ENCODE assay signal across 8 cellular contexts in the genomic region with DNA sequence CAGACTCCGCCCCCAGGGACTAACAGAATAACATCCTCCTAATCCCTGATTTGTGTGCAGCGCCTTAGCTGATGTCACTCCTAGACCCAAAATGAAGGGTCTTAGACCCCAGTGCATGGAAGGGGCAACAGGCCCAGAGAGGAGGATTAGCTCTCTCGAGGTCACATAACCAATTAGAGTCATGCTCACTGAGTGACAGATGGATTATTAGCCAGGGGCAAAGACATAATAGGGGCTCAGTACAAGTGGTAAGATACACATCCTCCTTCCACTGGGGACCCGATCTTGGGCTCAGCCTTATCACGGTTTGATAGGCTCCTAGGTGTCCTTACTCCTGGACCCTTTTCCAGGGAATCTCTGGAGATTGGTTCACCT. TPM values are rescaled to one million over a fixed set of nuclear protein-coding genes. Genes with fewer than 3 reads are reported as not detected.
DNase-seq lines count a peak whose midpoint lies in the region; ATAC-seq and TF ChIP-seq lines count a peak whose summit lies in the region.

No MANE protein-coding gene starts in this region.

- 0 out of 2 replicates have a peak overlapping the region, but pooled peaks have one; percentile 17 for H3K27ac ChIP-seq in DND-41 (ENCODE audit: low read length)
- H3K27ac ChIP-seq in OCI-LY1 (ENCODE audit: low read depth, low read length, poor library complexity, severe bottlenecking) = peak overlapping the region; percentile 62

- H3K9me3 Mint-ChIP-seq in osteocyte (ENCODE audit: unreplicated experiment) = no peaks in the 10 kb centered on the region

- H4K20me1 ChIP-seq in DND-41 (ENCODE audit: insufficient read depth, low read length) (no peaks in the 10 kb centered on the region), OCI-LY1 (ENCODE audit: insufficient read depth, low read length) (no peaks in the 10 kb centered on the region)

- H3K4me1 Mint-ChIP-seq in osteocyte (ENCODE audit: unreplicated experiment) = peaks cover 38% of the 10 kb centered on the region

- no peaks in the 10 kb centered on the region for H3F3A ChIP-seq in OCI-LY1 (ENCODE audit: insufficient read depth, low read length)

- H3K9ac ChIP-seq in DND-41 (ENCODE audit: low read depth, low read length) (peak overlapping the region; percentile 65; the same call in 1 of the 2 replicates), OCI-LY1 (ENCODE audit: low read length) (peak overlapping the region; percentile 74), endocrine pancreas (ENCODE audit: control insufficient read depth, insufficient read depth, low read length) (peak overlapping the region; percentile 49)

- peak overlapping the region; percentile 99 for H3K27ac Mint-ChIP-seq in osteocyte (ENCODE audit: unreplicated experiment)

- H3K36me3 ChIP-seq in DND-41 (ENCODE audit: insufficient read depth, low read length) (no peaks in the 10 kb centered on the region), OCI-LY1 (ENCODE audit: insufficient read depth, low read length) (no peaks in the 10 kb centered on the region), endocrine pancreas (ENCODE audit: control insufficient read depth, insufficient read depth, low read length) (no peaks in the 10 kb centered on the region)

- H3K27me3 Mint-ChIP-seq in osteocyte (ENCODE audit: unreplicated experiment) = no peaks in the 10 kb centered on the region

- no peaks in the 10 kb centered on the region for H3K9me2 ChIP-seq in OCI-LY1 (ENCODE audit: low read depth, low read length)

- peak overlapping the region in 1 of 2 experiments; percentile 88; a peak in 3 of 4 replicates for H3K4me3 ChIP-seq in DND-41 (ENCODE audit: low read depth in 1 of 2, low read length in 2 of 2)
- H3K4me3 ChIP-seq in OCI-LY1 (ENCODE audit: low read depth, low read length, poor library complexity, severe bottlenecking) = peak overlapping the region; percentile 80
- peak overlapping the region; percentile 36 for H3K4me3 ChIP-seq in endocrine pancreas (ENCODE audit: control insufficient read depth, insufficient read depth, low read length)

- peaks cover 28% of the 10 kb centered on the region for H3K4me1 ChIP-seq in DND-41 (ENCODE audit: insufficient read depth, low read length)
- H3K4me1 ChIP-seq in OCI-LY1 (ENCODE audit: insufficient read depth, low read length, severe bottlenecking) = peaks cover 22% of the 10 kb centered on the region
- H3K4me1 ChIP-seq in endocrine pancreas (ENCODE audit: control insufficient read depth, insufficient read depth, low read length) = no peaks in the 10 kb centered on the region

- no peak for DNase-seq in DND-41
- DNase-seq in osteocyte (ENCODE audit: extremely low spot score, unreplicated experiment) = no peak
- no peak for DNase-seq in occipital lobe (lab: John Stamatoyannopoulos, UW)

- H3K4me3 Mint-ChIP-seq in osteocyte (ENCODE audit: unreplicated experiment) = peak overlapping the region; percentile 94

- H3K27me3 ChIP-seq in DND-41 (ENCODE audit: insufficient read depth, low read length, poor library complexity) = peaks cover 18% of the 10 kb centered on the region
- H3K27me3 ChIP-seq in OCI-LY1 (ENCODE audit: insufficient read depth, low read length) = no peaks in the 10 kb centered on the region
- H3K27me3 ChIP-seq in endocrine pancreas (ENCODE audit: control insufficient read depth, insufficient read depth, low read length) = no peaks in the 10 kb centered on the region

- H3K79me2 ChIP-seq in DND-41 (ENCODE audit: insufficient read depth, low read length) (no peaks in the 10 kb centered on the region), OCI-LY1 (ENCODE audit: insufficient read depth, low read length) (no peaks in the 10 kb centered on the region)

- no peaks in the 10 kb centered on the region for H3K36me3 Mint-ChIP-seq in osteocyte (ENCODE audit: unreplicated experiment)

- H3K9me3 ChIP-seq in DND-41 (ENCODE audit: insufficient read depth, low read length, severe bottlenecking) = no peaks in the 10 kb centered on the region
- no peaks in the 10 kb centered on the region for H3K9me3 ChIP-seq in OCI-LY1 (ENCODE audit: low read length)
- no peaks in the 10 kb centered on the region for H3K9me3 ChIP-seq in endocrine pancreas (ENCODE audit: control insufficient read depth, low read length)

- ATAC-seq in DND-41 (ENCODE audit: insufficient read depth, low read depth) (no peak), HG02642 (IDR thresholded peaks at IDR 0.05; ENCODE audit: poor library complexity, unreplicated experiment) (no peak), HG03432 (IDR thresholded peaks at IDR 0.05; ENCODE audit: unreplicated experiment) (no peak), HG02763 (IDR thresholded peaks at IDR 0.05; ENCODE audit: unreplicated experiment) (no peak)

- TF ChIP-seq CTCF in DND-41 (IDR thresholded peaks at IDR 0.05; ENCODE audit: borderline replicate concordance, extremely low read depth, low read length, poor library complexity, severe bottlenecking) (no peak), OCI-LY1 (IDR thresholded peaks at IDR 0.05; ENCODE audit: low read length) (no peak), osteocyte (IDR thresholded peaks at IDR 0.05) (no peak)

- H3K4me2 ChIP-seq in DND-41 (ENCODE audit: insufficient read depth, low read length) (peak overlapping the region; percentile 99), OCI-LY1 (ENCODE audit: low read length) (peak overlapping the region; percentile 92)

- peak overlapping the region; percentile 92 for H2AFZ ChIP-seq in DND-41 (ENCODE audit: low read depth, low read length)
- 0 out of 2 replicates have a peak overlapping the region, but pooled peaks have one; percentile 39 for H2AFZ ChIP-seq in OCI-LY1 (ENCODE audit: low read length)

RNA-seq across cellular contexts. Expression of gene TP53INP2, which starts 0.9 kb away (rescaled TPM):
- total RNA-seq in osteocyte = 34.3 and 34.4 TPM in 2 replicates
- 3.9 TPM for total RNA-seq in occipital lobe

RNA-seq across cellular contexts. Expression of gene PIGU, which starts 28.1 kb away (rescaled TPM):
- total RNA-seq in osteocyte = 15.5 and 18.2 TPM in 2 replicates
- total RNA-seq in occipital lobe = 14.8 TPM
